In genomic region chr4:55028196-55028595, GRCh38 we compare ENCODE assay signal across 3 cellular contexts.
TF ChIP-seq lines count a peak whose summit lies in the region.

No MANE protein-coding gene starts in this region.

TF ChIP-seq in GM23338, 12 proteins besides CTCF, POLR2A, EP300 and RAD21 (continues in another document):
- TF ChIP-seq EZH2phosphoT487 (IDR thresholded peaks at IDR 0.05; ENCODE audit: unreplicated experiment) (no peak), ZNF462 (CRISPR knock-in tag; IDR thresholded peaks at IDR 0.05) (no peak), NANOG (IDR thresholded peaks at IDR 0.05; ENCODE audit: borderline replicate concordance) (no peak), CREB1 (CRISPR knock-in tag; IDR thresholded peaks at IDR 0.05; ENCODE audit: low read depth) (no peak), EZH2 (IDR thresholded peaks at IDR 0.05; ENCODE audit: low read depth, unreplicated experiment) (no peak), ZNF114 (CRISPR knock-in tag; IDR thresholded peaks at IDR 0.05) (no peak), POLR2AphosphoS5 (IDR thresholded peaks at IDR 0.05; ENCODE audit: low read depth) (no peak), STAT1 (IDR thresholded peaks at IDR 0.05; ENCODE audit: unreplicated experiment) (no peak), JUNB (IDR thresholded peaks at IDR 0.05; ENCODE audit: unreplicated experiment) (no peak)

TF ChIP-seq in WTC11, 78 proteins besides CTCF, POLR2A, EP300 and RAD21:
- no peak for TF ChIP-seq ZNF263 (CRISPR knock-in tag; IDR thresholded peaks at IDR 0.05; ENCODE audit: low read depth)
- no peak for TF ChIP-seq FOXJ3 (CRISPR knock-in tag; IDR thresholded peaks at IDR 0.05; ENCODE audit: borderline replicate concordance)
- no peak for TF ChIP-seq ZNF423 (CRISPR knock-in tag; IDR thresholded peaks at IDR 0.05)
- no peak for TF ChIP-seq RELA (CRISPR knock-in tag; IDR thresholded peaks at IDR 0.05; ENCODE audit: borderline replicate concordance)
- TF ChIP-seq ETV6 (CRISPR knock-in tag; IDR thresholded peaks at IDR 0.05): no peak
- no peak for TF ChIP-seq ZNF121 (CRISPR knock-in tag; IDR thresholded peaks at IDR 0.05)
- no peak for TF ChIP-seq ZNF281 (CRISPR knock-in tag; IDR thresholded peaks at IDR 0.05)
- TF ChIP-seq ZSCAN18 (CRISPR knock-in tag; IDR thresholded peaks at IDR 0.05): no peak
TF ChIP-seq in WTC11: peak in this region for 0.

TF ChIP-seq in K562, 482 proteins besides CTCF, POLR2A, EP300 and RAD21:
- TF ChIP-seq NUFIP1 (IDR thresholded peaks at IDR 0.05; ENCODE audit: partially characterized antibody) (no peak), CAMTA2 (CRISPR knock-in tag; conservative IDR thresholded peaks at IDR 0.05) (no peak), EGR1 (conservative IDR thresholded peaks at IDR 0.05) (no peak), HDAC3 (IDR thresholded peaks at IDR 0.05; ENCODE audit: borderline replicate concordance, partially characterized antibody) (no peak), GTF2A2 (tag; IDR thresholded peaks at IDR 0.05) (no peak), ZNF668 (CRISPR knock-in tag; IDR thresholded peaks at IDR 0.05) (no peak), GATA2 (CRISPR knock-in tag; IDR thresholded peaks at IDR 0.05) (no peak), RBFOX2 (IDR thresholded peaks at IDR 0.05; ENCODE audit: low read depth, low read length) (no peak), KDM5B (IDR thresholded peaks at IDR 0.05; ENCODE audit: insufficient replicate concordance, low read depth, low read length) (no peak), ZNF347 (CRISPR knock-in tag; IDR thresholded peaks at IDR 0.05; ENCODE audit: low read depth) (no peak), ZNF282 (CRISPR knock-in tag; IDR thresholded peaks at IDR 0.05) (no peak), ZNF707 (CRISPR knock-in tag; conservative IDR thresholded peaks at IDR 0.05) (no peak)
